In the genomic region with DNA sequence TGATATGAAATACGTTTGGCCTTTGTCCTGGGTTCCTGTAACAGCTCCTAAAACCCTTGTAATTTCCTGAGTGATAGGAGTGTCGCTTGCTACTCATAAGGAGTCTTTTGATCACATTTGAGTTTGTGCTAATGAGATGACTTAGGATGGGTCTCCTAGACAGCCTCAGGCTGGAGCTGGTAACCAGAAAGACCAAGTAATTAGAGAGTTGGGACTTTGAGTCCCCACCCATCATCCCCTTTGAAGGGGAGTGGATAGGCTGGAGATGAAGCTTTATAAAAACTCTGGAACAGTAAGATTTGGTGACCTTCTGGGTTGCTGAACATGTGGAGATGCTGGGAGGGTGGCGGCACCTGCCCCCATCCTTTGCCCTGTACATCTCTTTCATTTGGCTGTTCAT, we compare ENCODE assay signal across 14 cellular contexts. TPM values are rescaled to one million over a fixed set of nuclear protein-coding genes. Genes with fewer than 3 reads are reported as not detected.
DNase-seq lines count a peak whose midpoint lies in the region; TF ChIP-seq lines count a peak whose summit lies in the region.
"Had no signal": no experiment of that assay in that cellular context is flagged by ENCODE, and none has a peak within 500 bp of the region (broad histone marks: within the 10 kb centered on the region; RNA-seq: fewer than 3 reads in every experiment).

No MANE protein-coding gene starts in this region.

- no peaks in the 10 kb centered on the region for H3K27me3 ChIP-seq in CD4-positive, alpha-beta memory T cell (ENCODE audit: insufficient read depth, low read length)
- H3K27me3 ChIP-seq in thyroid gland, result no peaks in the 10 kb centered on the region
- H3K27me3 ChIP-seq: BE2C, dorsolateral prefrontal cortex had no signal

- H3K4me1 ChIP-seq in CD4-positive, alpha-beta memory T cell (ENCODE audit: insufficient read depth, low read length), result peaks cover 75% of the 10 kb centered on the region
- peaks cover 13% of the 10 kb centered on the region for H3K4me1 ChIP-seq in HEK293 (ENCODE audit: control insufficient read depth, insufficient read depth, low read length)
- peaks cover 31 to 42% of the 10 kb centered on the region in 2 donors for H3K4me1 ChIP-seq in thyroid gland
- H3K4me1 ChIP-seq: BE2C had no signal

- H3K27ac Mint-ChIP-seq in CD4-positive, alpha-beta memory T cell, result peak overlapping the region in 5 of 7 donors; percentile 51 to 93 (median 72)
- H3K27ac Mint-ChIP-seq in brain (peak overlapping the region in 1 of 5 experiments; percentile 98), nephron (peak overlapping the region in 1 of 3 experiments; percentile 90)

- H3K4me3 Mint-ChIP-seq in CD4-positive, alpha-beta memory T cell, result peak overlapping the region in 6 of 8 donors; percentile 15 to 95 (median 49)
- peak overlapping the region; percentile 86 to 96 (median 89) for H3K4me3 Mint-ChIP-seq in brain
- peak overlapping the region; percentile 82 to 95 (median 90) for H3K4me3 Mint-ChIP-seq in nephron

- TF ChIP-seq POLR2A in thyroid gland (IDR thresholded peaks at IDR 0.05), result no peak

- POLR2A ChIA-PET in CD4-positive, alpha-beta memory T cell (lab: Charles Lee; ENCODE audit: partially characterized antibody), result interaction anchor here (0.6 kb wide), 1 partner anchor 302 kb away, joined by 3 read pairs; no protein-coding TSS in a partner anchor
- POLR2A ChIA-PET in HEK293 (lab: Yijun Ruan, JAX), result no interaction called here

- no peaks in the 10 kb centered on the region for H3K9me3 ChIP-seq in CD4-positive, alpha-beta memory T cell (ENCODE audit: control insufficient read depth in 1 of 2, low read length in 2 of 2)
- H3K9me3 ChIP-seq in HEK293 (ENCODE audit: control insufficient read depth, insufficient read depth, low read depth, low read length) (no peaks in the 10 kb centered on the region), thyroid gland (no peaks in the 10 kb centered on the region)
- H3K9me3 ChIP-seq: BE2C had no signal

- CTCF ChIA-PET in CD4-positive, alpha-beta memory T cell (lab: Charles Lee; ENCODE audit: partially characterized antibody), result interaction anchor here (1.1 kb wide), 1 partner anchor 10 kb away, joined by 3 read pairs; no protein-coding TSS in a partner anchor
- CTCF ChIA-PET in HEK293 (lab: Yijun Ruan, JAX), result no interaction called here

- H3K4me1 Mint-ChIP-seq in CD4-positive, alpha-beta memory T cell, result peaks cover 47 to 84% (median 65%) of the 10 kb centered on the region in 4 donors
- H3K4me1 Mint-ChIP-seq in brain (peaks cover 78% of the 10 kb centered on the region), nephron (peaks cover 64% of the 10 kb centered on the region)

- no peak for DNase-seq in CD4-positive, alpha-beta memory T cell
- DNase-seq in NOMO-1 treated with dmso at 0.1 percent for 144 hours (lab: John Stamatoyannopoulos, UW; ENCODE audit: unreplicated experiment) (no peak), thyroid gland (no peak), NCI-H526 treated with DMSO at 0.1 percent for 48 hours (lab: John Stamatoyannopoulos, UW) (no peak)
- DNase-seq: activated CD4-positive, alpha-beta T cell treated with anti-CD3 and anti-CD28 coated beads for 48 hours; BE2C; dorsolateral prefrontal cortex; NCI-H1436 treated with DMSO at 0.1 percent for 48 hours; RPMI8226; substantia nigra; T-cell had no signal

- no peak for TF ChIP-seq CTCF in HEK293 (tag by site-specific recombination; IDR thresholded peaks at IDR 0.05)
- TF ChIP-seq CTCF in brain (conservative IDR thresholded peaks at IDR 0.05), result no peak
- no peak for TF ChIP-seq CTCF in nephron (IDR thresholded peaks at IDR 0.05; ENCODE audit: unreplicated experiment in 3 of 3)
- no peak for TF ChIP-seq CTCF in thyroid gland (IDR thresholded peaks at IDR 0.05)

- H3K4me3 ChIP-seq in CD4-positive, alpha-beta memory T cell (ENCODE audit: low read length in 2 of 2), result no peak overlapping the region
- H3K4me3 ChIP-seq in HEK293 (ENCODE audit: low read depth, low read length) (no peak overlapping the region), thyroid gland (replicated peaks in 1 of 3) (no peak overlapping the region)

- no peaks in the 10 kb centered on the region for H3K36me3 ChIP-seq in CD4-positive, alpha-beta memory T cell (ENCODE audit: insufficient read depth, low read length)
- H3K36me3 ChIP-seq in HEK293 (ENCODE audit: control insufficient read depth in 2 of 2, insufficient read depth in 1 of 2, low read length in 2 of 2) (no peaks in the 10 kb centered on the region), thyroid gland (no peaks in the 10 kb centered on the region)
- H3K36me3 ChIP-seq: BE2C had no signal

- WGBS in thyroid gland, 2 donors, result 79 to 80% methylated on average over 3 of the region's 3 CpGs

- no peak overlapping the region for H3K27ac ChIP-seq in CD4-positive, alpha-beta memory T cell (ENCODE audit: low read depth, low read length)
- no peak overlapping the region for H3K27ac ChIP-seq in HEK293 (ENCODE audit: extremely low read depth, low read depth, low read length)
- H3K27ac ChIP-seq in thyroid gland, result no peak overlapping the region

- no peaks in the 10 kb centered on the region for H3K9me3 Mint-ChIP-seq in CD4-positive, alpha-beta memory T cell
- H3K9me3 Mint-ChIP-seq in brain (no peaks in the 10 kb centered on the region), nephron (no peaks in the 10 kb centered on the region)
- H3K9me3 Mint-ChIP-seq: T-cell had no signal

- peaks cover 0 to 10% of the 10 kb centered on the region in 2 donors for H3K36me3 Mint-ChIP-seq in CD4-positive, alpha-beta memory T cell
- H3K36me3 Mint-ChIP-seq in brain (no peaks in the 10 kb centered on the region), nephron (ENCODE audit: low read depth) (no peaks in the 10 kb centered on the region)
- H3K36me3 Mint-ChIP-seq: T-cell had no signal

- intact Hi-C loops in CD4-positive, alpha-beta memory T cell (cut with micrococcal nuclease), result no loop called here
- intact Hi-C loops in thyroid gland (cut with DNase I), result loop anchor here (10.0 kb wide), 3 partner anchors 118 to 298 kb away; partner anchors contain the start of genes CASP6 and PLA2G12A

- no peaks in the 10 kb centered on the region for H3K27me3 Mint-ChIP-seq in CD4-positive, alpha-beta memory T cell
- H3K27me3 Mint-ChIP-seq in brain, result peaks cover 3% of the 10 kb centered on the region
- H3K27me3 Mint-ChIP-seq in nephron (ENCODE audit: low read depth), result no peaks in the 10 kb centered on the region
- H3K27me3 Mint-ChIP-seq: T-cell had no signal

TF ChIP-seq in HEK293, 187 proteins besides CTCF, POLR2A, EP300 and RAD21 (continues in another document):
- no peak for TF ChIP-seq ZBTB17 (tag by site-specific recombination; IDR thresholded peaks at IDR 0.05)
- TF ChIP-seq, protein P1, sequence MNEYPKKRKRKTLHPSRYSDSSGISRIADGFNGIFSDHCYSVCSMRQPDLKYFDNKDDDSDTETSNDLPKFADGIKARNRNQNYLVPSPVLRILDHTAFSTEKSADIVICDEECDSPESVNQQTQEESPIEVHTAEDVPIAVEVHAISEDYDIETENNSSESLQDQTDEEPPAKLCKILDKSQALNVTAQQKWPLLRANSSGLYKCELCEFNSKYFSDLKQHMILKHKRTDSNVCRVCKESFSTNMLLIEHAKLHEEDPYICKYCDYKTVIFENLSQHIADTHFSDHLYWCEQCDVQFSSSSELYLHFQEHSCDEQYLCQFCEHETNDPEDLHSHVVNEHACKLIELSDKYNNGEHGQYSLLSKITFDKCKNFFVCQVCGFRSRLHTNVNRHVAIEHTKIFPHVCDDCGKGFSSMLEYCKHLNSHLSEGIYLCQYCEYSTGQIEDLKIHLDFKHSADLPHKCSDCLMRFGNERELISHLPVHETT (tag by site-specific recombination; IDR thresholded peaks at IDR 0.05), result no peak
- TF ChIP-seq ZNF596 (tag by site-specific recombination; IDR thresholded peaks at IDR 0.05), result no peak
- no peak for TF ChIP-seq ZNF76 (tag by site-specific recombination; IDR thresholded peaks at IDR 0.05; ENCODE audit: borderline replicate concordance, low read depth)
- no peak for TF ChIP-seq GLIS2 (tag by site-specific recombination; IDR thresholded peaks at IDR 0.05)
- TF ChIP-seq ZNF37A (tag by site-specific recombination; IDR thresholded peaks at IDR 0.05), result no peak
- no peak for TF ChIP-seq ZNF311 (tag by site-specific recombination; IDR thresholded peaks at IDR 0.05; ENCODE audit: borderline replicate concordance)
- no peak for TF ChIP-seq ZNF280C (tag by site-specific recombination; IDR thresholded peaks at IDR 0.05)
- TF ChIP-seq, protein P2, sequence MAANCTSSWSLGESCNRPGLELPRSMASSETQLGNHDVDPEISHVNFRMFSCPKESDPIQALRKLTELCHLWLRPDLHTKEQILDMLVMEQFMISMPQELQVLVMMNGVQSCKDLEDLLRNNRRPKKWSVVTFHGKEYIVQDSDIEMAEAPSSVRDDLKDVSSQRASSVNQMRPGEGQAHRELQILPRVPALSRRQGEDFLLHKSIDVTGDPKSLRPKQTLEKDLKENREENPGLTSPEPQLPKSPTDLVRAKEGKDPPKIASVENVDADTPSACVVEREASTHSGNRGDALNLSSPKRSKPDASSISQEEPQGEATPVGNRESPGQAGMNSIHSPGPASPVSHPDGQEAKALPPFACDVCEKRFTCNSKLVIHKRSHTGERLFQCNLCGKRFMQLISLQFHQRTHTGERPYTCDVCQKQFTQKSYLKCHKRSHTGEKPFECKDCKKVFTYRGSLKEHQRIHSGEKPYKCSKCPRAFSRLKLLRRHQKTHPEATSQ (tag by site-specific recombination; IDR thresholded peaks at IDR 0.05), result no peak

RNA-seq across cellular contexts. Expression of gene SEC24B, which starts 2.9 kb away (rescaled TPM):
- total RNA-seq in CD4-positive, alpha-beta memory T cell, result 10 to 100 TPM; 37.0 to 37.7 TPM
- 10 to 100 TPM; 12.1 to 27.8 TPM for polyA plus RNA-seq in CD4-positive, alpha-beta memory T cell
- polyA plus RNA-seq in brain (ENCODE audit: insufficient read depth, low read depth, low replicate concordance), result 9.6 TPM
- total RNA-seq in thyroid gland, result 10 to 100 TPM; 39.5 to 49.1 (median 42.6) TPM
